1 cellular context compared by ENCODE assay signal in genomic region chr1:32701421-32701911, GRCh38.
TF ChIP-seq lines count a peak whose summit lies in the region.

No MANE protein-coding gene starts in this region.

TF ChIP-seq in K562, 482 proteins besides CTCF, POLR2A, EP300 and RAD21 (continued from another document):
- TF ChIP-seq CUX1 (CRISPR knock-in tag; IDR thresholded peaks at IDR 0.05): no peak
